Comparison of ENCODE assay signal across 8 cellular contexts in genomic region chr10:93542358-93542791, GRCh38. TPM values are rescaled to one million over a fixed set of nuclear protein-coding genes. Genes with fewer than 3 reads are reported as not detected.
DNase-seq lines count a peak whose midpoint lies in the region; ATAC-seq, FAIRE-seq and TF ChIP-seq lines count a peak whose summit lies in the region.

No MANE protein-coding gene starts in this region.

- intact Hi-C loops in left ventricle myocardium inferior (cut with micrococcal nuclease), result no loop called here
- intact Hi-C loops in testis (cut with DNase I; ENCODE audit: low total_unique reads), result no loop called here

- H3K27ac ChIP-seq in SJCRH30 (peak overlapping the region; percentile 80), left ventricle myocardium inferior (replicated peaks) (peak overlapping the region; percentile 58), testis (no peak overlapping the region)

- H3K4me3 ChIP-seq in SJCRH30 (peak overlapping the region; percentile 41), left ventricle myocardium inferior (peak overlapping the region; percentile 56), testis (peak overlapping the region; percentile 2 to 14)

- ATAC-seq in GM18873 (IDR thresholded peaks at IDR 0.05; ENCODE audit: low FRiP score, unreplicated experiment) (no peak), HG03354 (IDR thresholded peaks at IDR 0.05; ENCODE audit: poor library complexity, severe bottlenecking, unreplicated experiment) (no peak)

- peak; percentile 52 for FAIRE-seq in HTR-8/SVneo (lab: Jason Lieb, UNC)

- H3K4me1 ChIP-seq in SJCRH30, result no peaks in the 10 kb centered on the region
- H3K4me1 ChIP-seq in left ventricle myocardium inferior, result peaks cover 11% of the 10 kb centered on the region
- H3K4me1 ChIP-seq in testis, result peaks cover 6% of the 10 kb centered on the region

- no peaks in the 10 kb centered on the region for H3K36me3 ChIP-seq in SJCRH30
- no peaks in the 10 kb centered on the region for H3K36me3 ChIP-seq in left ventricle myocardium inferior
- no peaks in the 10 kb centered on the region for H3K36me3 ChIP-seq in testis (ENCODE audit: low read depth, missing control alignments)

- TF ChIP-seq CTCF in left ventricle myocardium inferior (IDR thresholded peaks at IDR 0.05; ENCODE audit: borderline replicate concordance), result peak; percentile 5
- TF ChIP-seq CTCF in testis (IDR thresholded peaks at IDR 0.05), result no peak

- WGBS in testis, 2 donors, result 2% methylated on average over 10 of the region's 10 CpGs

- no peak for TF ChIP-seq POLR2A in testis (IDR thresholded peaks at IDR 0.05)

- no peaks in the 10 kb centered on the region for H3K27me3 ChIP-seq in SJCRH30
- peaks cover 7% of the 10 kb centered on the region for H3K27me3 ChIP-seq in left ventricle myocardium inferior (ENCODE audit: low read depth)
- no peaks in the 10 kb centered on the region for H3K27me3 ChIP-seq in testis

- no peak for DNase-seq in HTR-8/SVneo (ENCODE audit: insufficient read length, low spot score)
- peak; percentile 94 to 97 for DNase-seq in SJCRH30
- peak; percentile 71 for DNase-seq in left ventricle myocardium inferior
- DNase-seq in testis, result peak; percentile 31
- DNase-seq in activated CD4-positive, CD25-positive, alpha-beta regulatory T cell (lab: John Stamatoyannopoulos, UW), result no peak
- no peak for DNase-seq in activated CD4-positive, alpha-beta T cell treated with anti-CD3 and anti-CD28 coated beads for 1 hour

- H3K9me3 ChIP-seq in SJCRH30 (replicated peaks) (no peaks in the 10 kb centered on the region), left ventricle myocardium inferior (replicated peaks) (no peaks in the 10 kb centered on the region), testis (no peaks in the 10 kb centered on the region)

RNA-seq across cellular contexts. Expression of gene FFAR4, which starts 24.1 kb away (rescaled TPM):
- not detected in 2 replicates for total RNA-seq in SJCRH30 (2014; rRNA removed; shearing (Covaris generic))
- total RNA-seq in left ventricle myocardium inferior, result 0.08 TPM
- under 1 TPM; 0.12 to 0.55 TPM for total RNA-seq in testis
- 1.3 TPM for polyA plus RNA-seq in testis (ENCODE audit: insufficient read depth, low read depth, low replicate concordance)

RNA-seq across cellular contexts. Expression of gene CEP55, which starts 46.0 kb away (rescaled TPM):
- total RNA-seq in SJCRH30 (2014; rRNA removed; shearing (Covaris generic)), result 43.2 and 49.4 TPM in 2 replicates
- total RNA-seq in left ventricle myocardium inferior (0.66 TPM), testis (10 to 100 TPM; 14.1 to 15.5 TPM)
- polyA plus RNA-seq in testis (ENCODE audit: insufficient read depth, low read depth, low replicate concordance), result 28.1 TPM

RNA-seq across cellular contexts. Expression of gene RBP4, which starts 58.7 kb away (rescaled TPM):
- total RNA-seq in SJCRH30 (2014; rRNA removed; shearing (Covaris generic)), result not detected in 2 replicates
- 1.1 TPM for total RNA-seq in left ventricle myocardium inferior
- total RNA-seq in testis, result 1 to 10 TPM; 6.8 to 7.1 TPM
- polyA plus RNA-seq in testis (ENCODE audit: insufficient read depth, low read depth, low replicate concordance), result 7.8 TPM

Comparison
In these comparisons a context has a peak if more than half of its experiments do, and no peak if none do; other contexts are left out.
1. DNase-seq: peak in SJCRH30 (2 of 2), left ventricle myocardium inferior (single experiment) and testis (single experiment); none in HTR-8/SVneo (single experiment), activated CD4-positive, CD25-positive, alpha-beta regulatory T cell (0 of 4) and activated CD4-positive, alpha-beta T cell treated with anti-CD3 and anti-CD28 coated beads for 1 hour (single experiment).
2. H3K27ac ChIP-seq: peak in SJCRH30 (single experiment) and left ventricle myocardium inferior (single experiment); none in testis (0 of 2).
3. Peak in every context shown above with its lines, with median percentiles within 50 percentile points of each other: H3K4me3 ChIP-seq.